In genomic region chr10:7260412-7260900, GRCh38 we compare ENCODE assay signal across 8 cellular contexts.
DNase-seq lines count a peak whose midpoint lies in the region; ATAC-seq and TF ChIP-seq lines count a peak whose summit lies in the region.

No MANE protein-coding gene starts in this region.

- no peaks in the 10 kb centered on the region for H3K27me3 ChIP-seq in endodermal cell (ENCODE audit: control insufficient read depth, insufficient read depth, low read length, poor library complexity, severe bottlenecking)
- H3K27me3 ChIP-seq in mesendoderm (ENCODE audit: insufficient read depth, low read length, poor library complexity), result no peaks in the 10 kb centered on the region
- no peaks in the 10 kb centered on the region for H3K27me3 ChIP-seq in aorta (ENCODE audit: control insufficient read depth in 1 of 2, insufficient read depth in 2 of 2, low read length in 1 of 2)

- no peaks in the 10 kb centered on the region for H3K9me3 ChIP-seq in endodermal cell (ENCODE audit: control insufficient read depth, low read length)
- no peaks in the 10 kb centered on the region for H3K9me3 ChIP-seq in aorta (ENCODE audit: control insufficient read depth, low read length)

- no peak overlapping the region for H3K4ac ChIP-seq in mesendoderm (ENCODE audit: low read depth, low read length)

- H3K27me3 Mint-ChIP-seq in CD14-positive monocyte (ENCODE audit: low read depth in 3 of 3) (no peaks in the 10 kb centered on the region), endodermal cell (ENCODE audit: insufficient read depth) (no peaks in the 10 kb centered on the region)

- CTCF ChIA-PET in RWPE1 (lab: Yijun Ruan, JAX), result interaction anchor here (0.6 to 0.7 kb wide), 2 partner anchors 350 to 1074 kb away, joined by 4 to 5 read pairs; no protein-coding TSS in a partner anchor

- ATAC-seq in GM18861 (IDR thresholded peaks at IDR 0.05; ENCODE audit: unreplicated experiment) (peak; percentile 72), HG03280 (IDR thresholded peaks at IDR 0.05; ENCODE audit: unreplicated experiment) (peak; percentile 76), aorta (ENCODE audit: low FRiP score) (peak; percentile 90)

- H3K4me2 ChIP-seq in mesendoderm (ENCODE audit: low read length), result no peak overlapping the region

- TF ChIP-seq CTCF in CD14-positive monocyte (IDR thresholded peaks at IDR 0.05) (peak; percentile 76), RWPE1 (conservative IDR thresholded peaks at IDR 0.05; ENCODE audit: low read depth) (peak; percentile 70), endodermal cell (conservative IDR thresholded peaks at IDR 0.05) (peak; percentile 78)

- no peak overlapping the region for H3K56ac ChIP-seq in mesendoderm (ENCODE audit: low read length)

- H3K27ac Mint-ChIP-seq in CD14-positive monocyte (peak overlapping the region in 4 of 7 donors; percentile 56 to 93 (median 73)), endodermal cell (no peak overlapping the region)

- no peak overlapping the region for H3K23ac ChIP-seq in mesendoderm (ENCODE audit: low read length)

- POLR2A ChIA-PET in RWPE1 (lab: Yijun Ruan, JAX; ENCODE audit: low non-redundant PET), result no interaction called here

- H3K9me3 Mint-ChIP-seq in CD14-positive monocyte (peaks cover 0 to 3% (median 0%) of the 10 kb centered on the region in 7 donors), endodermal cell (no peaks in the 10 kb centered on the region)

- H2BK5ac ChIP-seq in mesendoderm (ENCODE audit: low read length), result no peak overlapping the region

- H3K4me3 Mint-ChIP-seq in CD14-positive monocyte (peak overlapping the region; percentile 56 to 72), endodermal cell (no peak overlapping the region)

- no peak overlapping the region for H4K5ac ChIP-seq in mesendoderm (ENCODE audit: low read length)

- H3K18ac ChIP-seq in mesendoderm (ENCODE audit: low read length), result no peak overlapping the region

- H3K4me1 Mint-ChIP-seq in CD14-positive monocyte, result peaks cover 52% of the 10 kb centered on the region
- H3K4me1 Mint-ChIP-seq in endodermal cell, result peaks cover 13% of the 10 kb centered on the region

- peak overlapping the region; percentile 82 for H3K27ac ChIP-seq in RWPE1
- H3K27ac ChIP-seq in endodermal cell (ENCODE audit: low read depth, low read length), result no peak overlapping the region
- H3K27ac ChIP-seq in mesendoderm (ENCODE audit: low read depth, low read length), result no peak overlapping the region
- H3K27ac ChIP-seq in aorta (ENCODE audit: low read depth in 1 of 2, low read length in 2 of 2), result no peak overlapping the region

- H3K79me1 ChIP-seq in mesendoderm (ENCODE audit: low read length), result no peaks in the 10 kb centered on the region

- H3K4me1 ChIP-seq in endodermal cell (ENCODE audit: control insufficient read depth, insufficient read depth, low read length) (peaks cover 5% of the 10 kb centered on the region), mesendoderm (ENCODE audit: control insufficient read depth, low read depth, low read length) (no peaks in the 10 kb centered on the region), aorta (ENCODE audit: control insufficient read depth in 1 of 2, insufficient read depth in 2 of 2, low read length in 2 of 2) (no peaks in the 10 kb centered on the region)

- no peak overlapping the region for H3K4me3 ChIP-seq in endodermal cell (ENCODE audit: low read length)
- H3K4me3 ChIP-seq in mesendoderm (ENCODE audit: low read length), result no peak overlapping the region
- H3K4me3 ChIP-seq in aorta (ENCODE audit: low read length in 2 of 2), result no peak overlapping the region

- no peak overlapping the region for H2AK5ac ChIP-seq in mesendoderm (ENCODE audit: low read length)

- H4K8ac ChIP-seq in mesendoderm (ENCODE audit: low read depth, low read length), result no peak overlapping the region

- H3K79me2 ChIP-seq in mesendoderm (ENCODE audit: control insufficient read depth, insufficient read depth, low read length), result no peaks in the 10 kb centered on the region

- no peak overlapping the region for H2BK120ac ChIP-seq in mesendoderm (ENCODE audit: low read depth, low read length)

- no peak overlapping the region for H3K9ac ChIP-seq in endodermal cell (ENCODE audit: extremely low read depth, low read length, poor library complexity, severe bottlenecking)
- no peak overlapping the region for H3K9ac ChIP-seq in mesendoderm (ENCODE audit: low read length)

- WGBS in endodermal cell (ENCODE audit: insufficient coverage in 1 of 2, insufficient read length in 1 of 2), 2 experiments, result 40 to 69% methylated on average over 1 to 3 of the region's 3 CpGs
- WGBS in mesendoderm (ENCODE audit: extremely low coverage, insufficient coverage, low lambda C conversion rate), result no CpG with 5 or more reads among the region's 3 CpGs
- WGBS in aorta, 2 donors, result 1 to 2% methylated on average over 3 of the region's 3 CpGs

- no peak overlapping the region for H2BK15ac ChIP-seq in mesendoderm (replicated peaks; ENCODE audit: low read depth)

- H3K36me3 Mint-ChIP-seq in CD14-positive monocyte (peaks cover 0 to 4% of the 10 kb centered on the region in 2 donors), endodermal cell (ENCODE audit: low read depth) (no peaks in the 10 kb centered on the region)

- intact Hi-C loops in CD14-positive monocyte (cut with micrococcal nuclease) (loop anchor here (5.0 to 10.0 kb wide), 2 partner anchors 152 to 154 kb away; partner anchors contain the start of gene SFMBT2 (in 2 of the 2)), aorta (cut with DNase I) (no loop called here)

- H3K36me3 ChIP-seq in endodermal cell (ENCODE audit: control insufficient read depth, insufficient read depth, low read length), result no peaks in the 10 kb centered on the region
- H3K36me3 ChIP-seq in mesendoderm (ENCODE audit: control insufficient read depth, insufficient read depth, low read length), result no peaks in the 10 kb centered on the region
- H3K36me3 ChIP-seq in aorta (ENCODE audit: control insufficient read depth in 1 of 2, insufficient read depth in 2 of 2, low read length in 1 of 2), result no peaks in the 10 kb centered on the region

- DNase-seq in CD14-positive monocyte (ENCODE audit: low spot score) (no peak), RWPE1 (ENCODE audit: low spot score) (peak; percentile 85), endodermal cell (peak; percentile 63), mesendoderm (peak; percentile 92), aorta (peak in 1 of 2 donors; percentile 67), activated gamma-delta T cell (lab: John Stamatoyannopoulos, UW) (no peak)

Comparison
In these comparisons a context has a peak if more than half of its experiments do, and no peak if none do; other contexts are left out.
1. DNase-seq: peak in RWPE1 (single experiment), endodermal cell (single experiment) and mesendoderm (single experiment); none in CD14-positive monocyte (single experiment) and activated gamma-delta T cell (single experiment).
2. intact Hi-C loops: an anchor here in CD14-positive monocyte (5.0 to 10.0 kb wide); none called in aorta.
3. Peak in every context shown above with its lines, with median percentiles within 50 percentile points of each other: CTCF ChIP-seq and ATAC-seq.